Comparison of ENCODE assay signal across 1 cellular context in genomic region chr9:77672183-77672582, GRCh38.
TF ChIP-seq lines count a peak whose summit lies in the region.

No MANE protein-coding gene starts in this region.

TF ChIP-seq in SK-N-SH treated with all-trans-retinoic acid at 6 μM for 48 hours, 23 proteins besides CTCF, POLR2A, EP300 and RAD21 (continued from another document):
- peak; percentile 32; the same call in 1 of the 2 replicates for TF ChIP-seq POU6F1 (CRISPR knock-in tag; IDR thresholded peaks at IDR 0.05; ENCODE audit: borderline replicate concordance, low read depth)
- TF ChIP-seq TCF4 (CRISPR knock-in tag; IDR thresholded peaks at IDR 0.05; ENCODE audit: borderline replicate concordance), result peak; percentile 74
- 0 out of 2 replicates have a peak, but pooled peaks have one; percentile 30 for TF ChIP-seq ISL1 (CRISPR knock-in tag; IDR thresholded peaks at IDR 0.05)
- TF ChIP-seq ZNF70 (CRISPR knock-in tag; IDR thresholded peaks at IDR 0.05), result no peak
- no peak for TF ChIP-seq ARNTL (CRISPR knock-in tag; IDR thresholded peaks at IDR 0.05; ENCODE audit: borderline replicate concordance, low read depth)
- TF ChIP-seq BACH2 (CRISPR knock-in tag; IDR thresholded peaks at IDR 0.05; ENCODE audit: borderline replicate concordance), result peak; percentile 46; the same call in 1 of the 2 replicates
- TF ChIP-seq OSR1 (CRISPR knock-in tag; IDR thresholded peaks at IDR 0.05), result no peak
- no peak for TF ChIP-seq CREB5 (CRISPR knock-in tag; IDR thresholded peaks at IDR 0.05; ENCODE audit: low read depth)
- TF ChIP-seq PPARA (CRISPR knock-in tag; IDR thresholded peaks at IDR 0.05; ENCODE audit: borderline replicate concordance), result no peak
- TF ChIP-seq ESRRG (CRISPR knock-in tag; IDR thresholded peaks at IDR 0.05), result no peak
- no peak for TF ChIP-seq SNAI2 (CRISPR knock-in tag; IDR thresholded peaks at IDR 0.05)
- peak; percentile 64 for TF ChIP-seq TSHZ2 (CRISPR knock-in tag; IDR thresholded peaks at IDR 0.05)
- TF ChIP-seq ZC3H10 (CRISPR knock-in tag; IDR thresholded peaks at IDR 0.05), result no peak
